Comparison of ENCODE assay signal across 18 cellular contexts in the genomic region with DNA sequence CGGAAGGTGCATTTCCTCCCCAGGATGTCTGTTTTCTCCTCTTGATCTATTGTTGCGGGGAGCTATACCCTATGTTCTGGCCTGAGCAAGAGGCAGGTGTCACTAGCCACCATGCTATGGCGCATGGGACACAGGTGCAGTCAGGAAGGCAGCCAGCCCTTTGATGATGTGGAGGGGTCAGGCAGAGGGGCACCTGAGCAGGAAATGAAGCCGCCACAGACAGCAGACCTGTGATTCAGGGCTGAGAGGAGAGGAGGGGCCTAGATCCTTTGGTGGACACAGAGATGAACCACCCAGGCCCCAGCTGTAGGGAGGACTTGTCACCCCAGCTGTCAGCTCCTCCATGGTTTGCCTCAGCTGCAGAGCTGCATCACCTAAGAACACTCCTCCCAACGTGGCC. TPM values are rescaled to one million over a fixed set of nuclear protein-coding genes. Genes with fewer than 3 reads are reported as not detected.
DNase-seq lines count a peak whose midpoint lies in the region; ATAC-seq and TF ChIP-seq lines count a peak whose summit lies in the region.
"Had no signal": no experiment of that assay in that cellular context is flagged by ENCODE, and none has a peak within 500 bp of the region (broad histone marks: within the 10 kb centered on the region; RNA-seq: fewer than 3 reads in every experiment).

No MANE protein-coding gene starts in this region.

- no peaks in the 10 kb centered on the region for H3K4me1 Mint-ChIP-seq in natural killer cell treated with Interleukin-12 subunit alpha and Interleukin-12 subunit beta and Interleukin-15 and Interleukin-18, amount 100 ng/mL, for 72 hours (ENCODE audit: low read depth in 2 of 2)
- no peaks in the 10 kb centered on the region for H3K4me1 Mint-ChIP-seq in natural killer cell
- no peaks in the 10 kb centered on the region for H3K4me1 Mint-ChIP-seq in osteocyte (ENCODE audit: unreplicated experiment)
- no peaks in the 10 kb centered on the region for H3K4me1 Mint-ChIP-seq in CD8-positive, alpha-beta T cell (ENCODE audit: low read depth)
- no peaks in the 10 kb centered on the region for H3K4me1 Mint-ChIP-seq in activated CD4-positive, alpha-beta T cell treated with anti-CD3 and anti-CD28 coated beads for 36 hours
- no peaks in the 10 kb centered on the region for H3K4me1 Mint-ChIP-seq in naive thymus-derived CD4-positive, alpha-beta T cell
- H3K4me1 Mint-ChIP-seq: CD4-positive, CD25-positive, alpha-beta regulatory T cell had no signal

- intact Hi-C loops in natural killer cell (cut with micrococcal nuclease), result no loop called here
- intact Hi-C loops in CD8-positive, alpha-beta T cell (cut with DNase I, micrococcal nuclease), result no loop called here
- intact Hi-C loops in activated CD4-positive, alpha-beta T cell treated with anti-CD3 and anti-CD28 coated beads for 36 hours (cut with DNase I, micrococcal nuclease), result no loop called here
- intact Hi-C loops in naive thymus-derived CD4-positive, alpha-beta T cell (cut with micrococcal nuclease), result no loop called here

- POLR2A ChIA-PET in CD8-positive, alpha-beta T cell (lab: Charles Lee), result no interaction called here
- POLR2A ChIA-PET in activated CD4-positive, alpha-beta T cell treated with anti-CD3 and anti-CD28 coated beads for 36 hours (lab: Charles Lee), result no interaction called here
- POLR2A ChIA-PET in naive thymus-derived CD4-positive, alpha-beta T cell (lab: Charles Lee), result no interaction called here

- H3K36me3 ChIP-seq in CD8-positive, alpha-beta T cell (ENCODE audit: insufficient read depth, low read length), result no peaks in the 10 kb centered on the region
- no peaks in the 10 kb centered on the region for H3K36me3 ChIP-seq in naive thymus-derived CD4-positive, alpha-beta T cell (ENCODE audit: control insufficient read depth in 2 of 3, insufficient read depth in 3 of 3, low read length in 3 of 3)
- H3K36me3 ChIP-seq: BLaER1 treated with 17β-estradiol and CSF1 and Interleukin-3, amounts not matched to agents 10 nM and 100 nM had no signal

- H3K27me3 Mint-ChIP-seq in natural killer cell treated with Interleukin-12 subunit alpha and Interleukin-12 subunit beta and Interleukin-15 and Interleukin-18, amount 100 ng/mL, for 72 hours, result peaks cover 22 to 44% of the 10 kb centered on the region in 2 donors
- peaks cover 21 to 32% of the 10 kb centered on the region in 2 donors for H3K27me3 Mint-ChIP-seq in natural killer cell (ENCODE audit: low read depth in 2 of 2)
- no peaks in the 10 kb centered on the region for H3K27me3 Mint-ChIP-seq in osteocyte (ENCODE audit: unreplicated experiment)
- peaks cover 17% of the 10 kb centered on the region for H3K27me3 Mint-ChIP-seq in CD8-positive, alpha-beta T cell (ENCODE audit: low read depth)
- peaks cover 21% of the 10 kb centered on the region for H3K27me3 Mint-ChIP-seq in activated CD4-positive, alpha-beta T cell treated with anti-CD3 and anti-CD28 coated beads for 36 hours
- H3K27me3 Mint-ChIP-seq in naive thymus-derived CD4-positive, alpha-beta T cell, result peaks cover 1 to 32% (median 24%) of the 10 kb centered on the region in 5 donors
- H3K27me3 Mint-ChIP-seq: CD4-positive, CD25-positive, alpha-beta regulatory T cell had no signal

- CTCF ChIA-PET in CD8-positive, alpha-beta T cell (lab: Charles Lee), result no interaction called here
- CTCF ChIA-PET in activated CD4-positive, alpha-beta T cell treated with anti-CD3 and anti-CD28 coated beads for 36 hours (lab: Charles Lee), result no interaction called here
- CTCF ChIA-PET in naive thymus-derived CD4-positive, alpha-beta T cell (lab: Charles Lee), result interaction anchor here (0.6 kb wide), 1 partner anchor 642 kb away, joined by 3 read pairs; no protein-coding TSS in a partner anchor

- no peaks in the 10 kb centered on the region for H3K9me3 ChIP-seq in CD8-positive, alpha-beta T cell (ENCODE audit: low read length)
- H3K9me3 ChIP-seq in naive thymus-derived CD4-positive, alpha-beta T cell (ENCODE audit: control insufficient read depth in 2 of 3, low read length in 3 of 3), result no peaks in the 10 kb centered on the region

- DNase-seq in NCI-H510A treated with DMSO at 0.1 percent for 48 hours (lab: John Stamatoyannopoulos, UW) (peak; percentile 22), NCI-H510A (lab: John Stamatoyannopoulos, UW) (no peak), natural killer cell (no peak), osteocyte (ENCODE audit: extremely low spot score, unreplicated experiment) (peak; percentile 75)
- no peak for DNase-seq in natural killer cell treated with Interleukin-12 subunit alpha and Interleukin-12 subunit beta and Interleukin-15 and Interleukin-18, amount 100 ng/mL, for 72 hours (ENCODE audit: low spot score)
- DNase-seq in CD8-positive, alpha-beta T cell, result no peak
- DNase-seq in activated CD4-positive, alpha-beta T cell treated with anti-CD3 and anti-CD28 coated beads for 36 hours, result no peak
- no peak for DNase-seq in naive thymus-derived CD4-positive, alpha-beta T cell
- DNase-seq: 8988T; AML-193; Calu3; CD4-positive, CD25-positive, alpha-beta regulatory T cell; DMS 273 treated with DMSO at 0.1 percent for 48 hours; DMS79 treated with DMSO at 0.1 percent for 48 hours; EL; GM23248 had no signal

- peak; percentile 38 to 43 for ATAC-seq in natural killer cell treated with Interleukin-12 subunit alpha and Interleukin-12 subunit beta and Interleukin-15 and Interleukin-18, amount 100 ng/mL, for 72 hours
- ATAC-seq in natural killer cell, result no peak
- ATAC-seq in CD8-positive, alpha-beta T cell, result no peak
- no peak for ATAC-seq in activated CD4-positive, alpha-beta T cell treated with anti-CD3 and anti-CD28 coated beads for 36 hours
- ATAC-seq in naive thymus-derived CD4-positive, alpha-beta T cell, result no peak
- ATAC-seq: HCT116 had no signal

- no peak overlapping the region for H3K27ac Mint-ChIP-seq in natural killer cell treated with Interleukin-12 subunit alpha and Interleukin-12 subunit beta and Interleukin-15 and Interleukin-18, amount 100 ng/mL, for 72 hours
- H3K27ac Mint-ChIP-seq in natural killer cell (no peak overlapping the region), osteocyte (ENCODE audit: unreplicated experiment) (no peak overlapping the region)
- no peak overlapping the region for H3K27ac Mint-ChIP-seq in CD8-positive, alpha-beta T cell
- H3K27ac Mint-ChIP-seq in activated CD4-positive, alpha-beta T cell treated with anti-CD3 and anti-CD28 coated beads for 36 hours, result no peak overlapping the region
- no peak overlapping the region for H3K27ac Mint-ChIP-seq in naive thymus-derived CD4-positive, alpha-beta T cell
- H3K27ac Mint-ChIP-seq: CD4-positive, CD25-positive, alpha-beta regulatory T cell had no signal

- H3K4me3 ChIP-seq in CD8-positive, alpha-beta T cell (ENCODE audit: low read depth, low read length), result no peak overlapping the region
- H3K4me3 ChIP-seq in naive thymus-derived CD4-positive, alpha-beta T cell (ENCODE audit: low read length), result no peak overlapping the region
- H3K4me3 ChIP-seq: BLaER1 treated with 17β-estradiol and CSF1 and Interleukin-3, amounts not matched to agents 10 nM and 100 nM; GM23248 had no signal

- H3K27me3 ChIP-seq in CD8-positive, alpha-beta T cell (ENCODE audit: insufficient read depth, low read length), result no peaks in the 10 kb centered on the region
- no peaks in the 10 kb centered on the region for H3K27me3 ChIP-seq in naive thymus-derived CD4-positive, alpha-beta T cell (ENCODE audit: control insufficient read depth in 2 of 2, insufficient read depth in 2 of 2, low read length in 2 of 2)
- H3K27me3 ChIP-seq: BLaER1 treated with 17β-estradiol and CSF1 and Interleukin-3, amounts not matched to agents 10 nM and 100 nM had no signal

- H3K9me3 Mint-ChIP-seq in natural killer cell treated with Interleukin-12 subunit alpha and Interleukin-12 subunit beta and Interleukin-15 and Interleukin-18, amount 100 ng/mL, for 72 hours, result no peaks in the 10 kb centered on the region
- H3K9me3 Mint-ChIP-seq in natural killer cell (no peaks in the 10 kb centered on the region), osteocyte (ENCODE audit: unreplicated experiment) (no peaks in the 10 kb centered on the region)
- H3K9me3 Mint-ChIP-seq in CD8-positive, alpha-beta T cell, result no peaks in the 10 kb centered on the region
- H3K9me3 Mint-ChIP-seq in activated CD4-positive, alpha-beta T cell treated with anti-CD3 and anti-CD28 coated beads for 36 hours (ENCODE audit: low read depth), result no peaks in the 10 kb centered on the region
- H3K9me3 Mint-ChIP-seq in naive thymus-derived CD4-positive, alpha-beta T cell, result peaks cover 0 to 6% (median 0%) of the 10 kb centered on the region in 11 donors

- no peak for TF ChIP-seq CTCF in natural killer cell (IDR thresholded peaks at IDR 0.05)
- TF ChIP-seq CTCF in osteocyte (IDR thresholded peaks at IDR 0.05), result no peak
- no peak for TF ChIP-seq CTCF in CD8-positive, alpha-beta T cell (IDR thresholded peaks at IDR 0.05)

- no peak overlapping the region for H3K4me3 Mint-ChIP-seq in natural killer cell treated with Interleukin-12 subunit alpha and Interleukin-12 subunit beta and Interleukin-15 and Interleukin-18, amount 100 ng/mL, for 72 hours
- H3K4me3 Mint-ChIP-seq in natural killer cell (no peak overlapping the region), osteocyte (ENCODE audit: unreplicated experiment) (no peak overlapping the region)
- H3K4me3 Mint-ChIP-seq in CD8-positive, alpha-beta T cell, result no peak overlapping the region
- H3K4me3 Mint-ChIP-seq in activated CD4-positive, alpha-beta T cell treated with anti-CD3 and anti-CD28 coated beads for 36 hours, result no peak overlapping the region
- H3K4me3 Mint-ChIP-seq in naive thymus-derived CD4-positive, alpha-beta T cell, result no peak overlapping the region
- H3K4me3 Mint-ChIP-seq: CD4-positive, CD25-positive, alpha-beta regulatory T cell had no signal

- H3K36me3 Mint-ChIP-seq in natural killer cell treated with Interleukin-12 subunit alpha and Interleukin-12 subunit beta and Interleukin-15 and Interleukin-18, amount 100 ng/mL, for 72 hours, result no peaks in the 10 kb centered on the region
- H3K36me3 Mint-ChIP-seq in natural killer cell (no peaks in the 10 kb centered on the region), osteocyte (ENCODE audit: unreplicated experiment) (peaks cover 6% of the 10 kb centered on the region)
- H3K36me3 Mint-ChIP-seq in CD8-positive, alpha-beta T cell, result no peaks in the 10 kb centered on the region
- no peaks in the 10 kb centered on the region for H3K36me3 Mint-ChIP-seq in activated CD4-positive, alpha-beta T cell treated with anti-CD3 and anti-CD28 coated beads for 36 hours (ENCODE audit: low read depth)
- H3K36me3 Mint-ChIP-seq in naive thymus-derived CD4-positive, alpha-beta T cell, result no peaks in the 10 kb centered on the region
- H3K36me3 Mint-ChIP-seq: CD4-positive, CD25-positive, alpha-beta regulatory T cell had no signal

- no peaks in the 10 kb centered on the region for H3K4me1 ChIP-seq in CD8-positive, alpha-beta T cell (ENCODE audit: insufficient read depth, low read length)
- no peaks in the 10 kb centered on the region for H3K4me1 ChIP-seq in naive thymus-derived CD4-positive, alpha-beta T cell (ENCODE audit: control insufficient read depth in 2 of 2, insufficient read depth in 2 of 2, low read length in 2 of 2)

- H3K27ac ChIP-seq in CD8-positive, alpha-beta T cell (ENCODE audit: low read depth, low read length), result no peak overlapping the region
- H3K27ac ChIP-seq in naive thymus-derived CD4-positive, alpha-beta T cell (ENCODE audit: low read depth, low read length), result no peak overlapping the region
- H3K27ac ChIP-seq: BLaER1 treated with 17β-estradiol and CSF1 and Interleukin-3, amounts not matched to agents 10 nM and 100 nM; GM23248 had no signal

RNA-seq across cellular contexts. Expression of a gene that starts 11.7 kb away (rescaled TPM):
- total RNA-seq in natural killer cell treated with Interleukin-12 subunit alpha and Interleukin-12 subunit beta and Interleukin-15 and Interleukin-18, amount 100 ng/mL, for 72 hours, result not detected
- total RNA-seq in natural killer cell, result not detected
- total RNA-seq in osteocyte, result not detected in 2 replicates
- not detected for total RNA-seq in CD8-positive, alpha-beta T cell
- not detected for total RNA-seq in activated CD4-positive, alpha-beta T cell treated with anti-CD3 and anti-CD28 coated beads for 36 hours
- not detected for total RNA-seq in naive thymus-derived CD4-positive, alpha-beta T cell
- polyA plus RNA-seq in naive thymus-derived CD4-positive, alpha-beta T cell, result not detected
- total RNA-seq: Calu3; CD4-positive, CD25-positive, alpha-beta regulatory T cell; GM23248 had no signal
- polyA plus RNA-seq: CD4-positive, CD25-positive, alpha-beta regulatory T cell; GM23248 had no signal

Comparison
In these comparisons a context has a peak if more than half of its experiments do, and no peak if none do; other contexts are left out.
1. DNase-seq: peak in NCI-H510A treated with DMSO at 0.1 percent for 48 hours (single experiment) and osteocyte (single experiment); none in NCI-H510A (single experiment), natural killer cell treated with Interleukin-12 subunit alpha and Interleukin-12 subunit beta and Interleukin-15 and Interleukin-18, amount 100 ng/mL, for 72 hours (single experiment), natural killer cell (single experiment), CD8-positive, alpha-beta T cell (0 of 7), activated CD4-positive, alpha-beta T cell treated with anti-CD3 and anti-CD28 coated beads for 36 hours (single experiment) and naive thymus-derived CD4-positive, alpha-beta T cell (0 of 9).
2. ATAC-seq: peak in natural killer cell treated with Interleukin-12 subunit alpha and Interleukin-12 subunit beta and Interleukin-15 and Interleukin-18, amount 100 ng/mL, for 72 hours (2 of 2); none in natural killer cell (0 of 3), CD8-positive, alpha-beta T cell (single experiment), activated CD4-positive, alpha-beta T cell treated with anti-CD3 and anti-CD28 coated beads for 36 hours (single experiment) and naive thymus-derived CD4-positive, alpha-beta T cell (single experiment).